ENCODE assay signal across 8 cellular contexts in genomic region chr22:17083811-17084540, GRCh38. TPM values are rescaled to one million over a fixed set of nuclear protein-coding genes. Genes with fewer than 3 reads are reported as not detected.
DNase-seq lines count a peak whose midpoint lies in the region; ATAC-seq and TF ChIP-seq lines count a peak whose summit lies in the region.

No MANE protein-coding gene starts in this region.

- H3K9me3 Mint-ChIP-seq in activated CD4-positive, alpha-beta memory T cell treated with anti-CD3 and anti-CD28 coated beads, Interleukin-2, amount 10 ng/mL, durations not matched to agents 7 days and 5 days: no peaks in the 10 kb centered on the region

- H3K36me3 Mint-ChIP-seq in activated CD4-positive, alpha-beta memory T cell treated with anti-CD3 and anti-CD28 coated beads, Interleukin-2, amount 10 ng/mL, durations not matched to agents 7 days and 5 days (ENCODE audit: low read depth): peaks cover 17% of the 10 kb centered on the region

- DNase-seq in DMS153 treated with DMSO at 0.1 percent for 48 hours (lab: John Stamatoyannopoulos, UW; ENCODE audit: unreplicated experiment): peak; percentile 5
- no peak for DNase-seq in DMS153 (lab: John Stamatoyannopoulos, UW)
- no peak for DNase-seq in activated CD4-positive, alpha-beta memory T cell treated with anti-CD3 and anti-CD28 coated beads, Interleukin-2, amount 10 ng/mL, durations not matched to agents 7 days and 5 days
- peak; percentile 88 for DNase-seq in spleen
- DNase-seq in NCI-H1436 treated with DMSO at 0.1 percent for 48 hours (lab: John Stamatoyannopoulos, UW): no peak

- no peak for TF ChIP-seq CTCF in spleen (IDR thresholded peaks at IDR 0.05 in 8 of 11, conservative IDR thresholded peaks at IDR 0.05 in 3 of 11)

- peak overlapping the region; percentile 94 to 100 (median 96) for H3K27ac ChIP-seq in spleen

- POLR2A ChIA-PET in activated CD4-positive, alpha-beta memory T cell treated with anti-CD3 and anti-CD28 coated beads, Interleukin-2, amount 10 ng/mL, durations not matched to agents 7 days and 5 days (lab: Charles Lee): interaction anchor here (1.0 kb wide), 1 partner anchor 22 kb away, joined by 4 read pairs; no protein-coding TSS in a partner anchor

- no peaks in the 10 kb centered on the region for H3K9me3 ChIP-seq in spleen

- peak overlapping the region; percentile 56 for H3K4me3 ChIP-seq in iPS-11a (ENCODE audit: low read depth, low read length)
- H3K4me3 ChIP-seq in spleen: peak overlapping the region; percentile 74 to 98 (median 84)

- peaks cover 26% of the 10 kb centered on the region for H3K27me3 Mint-ChIP-seq in activated CD4-positive, alpha-beta memory T cell treated with anti-CD3 and anti-CD28 coated beads, Interleukin-2, amount 10 ng/mL, durations not matched to agents 7 days and 5 days

- ATAC-seq in GM18868 (IDR thresholded peaks at IDR 0.05; ENCODE audit: unreplicated experiment) (no peak), GM18502 (IDR thresholded peaks at IDR 0.05; ENCODE audit: poor library complexity, unreplicated experiment) (no peak)

- peak overlapping the region; percentile 77 for H3K27ac Mint-ChIP-seq in activated CD4-positive, alpha-beta memory T cell treated with anti-CD3 and anti-CD28 coated beads, Interleukin-2, amount 10 ng/mL, durations not matched to agents 7 days and 5 days

- 82 to 90% (median 85%) methylated on average over 34 of the region's 34 CpGs for WGBS in spleen, 5 donors

- H3K36me3 ChIP-seq in spleen: peaks cover 0 to 9% (median 0%) of the 10 kb centered on the region in 6 donors

- peaks cover 43% of the 10 kb centered on the region for H3K4me1 Mint-ChIP-seq in activated CD4-positive, alpha-beta memory T cell treated with anti-CD3 and anti-CD28 coated beads, Interleukin-2, amount 10 ng/mL, durations not matched to agents 7 days and 5 days

- intact Hi-C loops in spleen (cut with DNase I; ENCODE audit: low total_unique reads): no loop called here

- peaks cover 19 to 52% (median 43%) of the 10 kb centered on the region in 6 donors for H3K4me1 ChIP-seq in spleen

- CTCF ChIA-PET in activated CD4-positive, alpha-beta memory T cell treated with anti-CD3 and anti-CD28 coated beads, Interleukin-2, amount 10 ng/mL, durations not matched to agents 7 days and 5 days (lab: Charles Lee): no interaction called here

- peak overlapping the region; percentile 78 for H3K4me3 Mint-ChIP-seq in activated CD4-positive, alpha-beta memory T cell treated with anti-CD3 and anti-CD28 coated beads, Interleukin-2, amount 10 ng/mL, durations not matched to agents 7 days and 5 days

- TF ChIP-seq POLR2A in spleen (IDR thresholded peaks at IDR 0.05): no peak

- H3K27me3 ChIP-seq in spleen (replicated peaks in 1 of 7): no peaks in the 10 kb centered on the region

RNA-seq across cellular contexts. Expression of gene IL17RA, which starts 0.8 kb away (rescaled TPM):
- total RNA-seq in activated CD4-positive, alpha-beta memory T cell treated with anti-CD3 and anti-CD28 coated beads, Interleukin-2, amount 10 ng/mL, durations not matched to agents 7 days and 5 days: 10 to 100 TPM; 37.8 to 38.7 TPM
- total RNA-seq in spleen: 100 to 1,000 TPM in 1 of 7 donors, 10 to 100 TPM in 6; 38.0 to 100 (median 56.6) TPM
- 1 to 10 TPM; 2.9 to 8.4 (median 5.0) TPM for polyA plus RNA-seq in spleen

RNA-seq across cellular contexts. Expression of gene TMEM121B, which starts 37.2 kb away (rescaled TPM):
- not detected for total RNA-seq in activated CD4-positive, alpha-beta memory T cell treated with anti-CD3 and anti-CD28 coated beads, Interleukin-2, amount 10 ng/mL, durations not matched to agents 7 days and 5 days
- total RNA-seq in spleen: 1 to 10 TPM in 3 of 7 donors, under 1 TPM in 4; 0.72 to 3.6 (median 0.98) TPM
- under 1 TPM; 0.03 to 0.19 (median 0.15) TPM for polyA plus RNA-seq in spleen

Comparison
In these comparisons a context has a peak if more than half of its experiments do, and no peak if none do; other contexts are left out.
1. DNase-seq: peak in DMS153 treated with DMSO at 0.1 percent for 48 hours (single experiment) and spleen (single experiment); none in DMS153 (single experiment), activated CD4-positive, alpha-beta memory T cell treated with anti-CD3 and anti-CD28 coated beads, Interleukin-2, amount 10 ng/mL, durations not matched to agents 7 days and 5 days (single experiment) and NCI-H1436 treated with DMSO at 0.1 percent for 48 hours (single experiment).